Comparison of ENCODE assay signal across 8 cellular contexts in the genomic region with DNA sequence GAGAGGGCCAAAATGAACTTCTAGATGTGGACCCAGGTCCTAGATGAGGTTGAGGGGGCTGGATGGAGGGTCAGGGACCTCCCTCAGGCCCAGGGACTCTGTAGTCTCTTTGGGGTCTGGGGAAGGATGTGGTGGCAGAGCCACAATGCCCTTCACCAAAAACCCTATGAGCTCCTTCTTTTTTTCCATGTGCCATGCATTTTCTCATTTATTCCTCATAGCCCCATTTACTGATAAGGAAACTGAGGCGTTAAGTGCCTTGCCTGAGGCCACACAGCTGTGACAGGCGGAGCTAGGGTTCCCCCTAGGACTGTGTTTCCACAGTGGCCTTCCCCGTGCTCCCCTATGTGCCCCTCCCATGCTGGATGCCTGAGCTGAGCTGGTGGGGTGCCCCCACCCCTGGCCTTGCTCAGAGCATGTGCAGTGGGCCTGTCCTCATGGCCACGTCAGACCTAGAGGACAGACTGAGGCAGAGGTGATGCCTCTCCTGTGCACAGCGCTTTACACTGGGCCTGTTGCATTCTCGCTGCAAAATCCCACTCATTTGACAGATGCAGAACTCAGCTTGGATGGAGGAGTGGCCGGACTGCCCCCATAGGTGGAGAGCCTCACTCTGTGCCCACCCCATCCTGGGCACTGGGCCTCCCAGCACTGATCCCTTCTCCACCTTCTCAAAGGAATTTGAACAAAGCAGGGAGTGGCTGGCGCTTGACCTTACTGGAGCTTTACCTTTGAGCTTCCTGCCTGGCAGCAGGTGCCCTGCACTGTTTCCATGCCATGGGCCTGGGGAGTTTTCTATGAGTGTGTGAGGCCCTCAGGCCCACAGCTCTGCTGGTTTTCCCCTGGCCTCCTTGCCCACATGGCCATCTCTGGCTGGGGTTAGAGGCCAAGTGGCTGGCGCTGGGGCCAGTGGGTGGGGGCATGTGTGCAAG. TPM values are rescaled to one million over a fixed set of nuclear protein-coding genes. Genes with fewer than 3 reads are reported as not detected.
DNase-seq lines count a peak whose midpoint lies in the region; ATAC-seq and TF ChIP-seq lines count a peak whose summit lies in the region.

No MANE protein-coding gene starts in this region.

- H3K9me3 ChIP-seq in Loucy (ENCODE audit: insufficient read depth, low read depth, low read length) (no peaks in the 10 kb centered on the region), muscle layer of colon (ENCODE audit: low read length) (no peaks in the 10 kb centered on the region), vagina (no peaks in the 10 kb centered on the region)

- POLR2A ChIA-PET in BJ (lab: Charles Lee) = interaction anchor here (0.6 to 0.7 kb wide), 2 partner anchors 91 to 1419 kb away, joined by 4 to 6 read pairs; a partner anchor contains a TSS

- no peak for TF ChIP-seq CTCF in BJ (IDR thresholded peaks at IDR 0.05; ENCODE audit: insufficient read depth, low read depth, low read length)
- no peak for TF ChIP-seq CTCF in Loucy (conservative IDR thresholded peaks at IDR 0.05; ENCODE audit: low read length)
- no peak for TF ChIP-seq CTCF in brain microvascular endothelial cell (IDR thresholded peaks at IDR 0.05; ENCODE audit: low read depth, low read length, missing control alignments)
- TF ChIP-seq CTCF in vagina (IDR thresholded peaks at IDR 0.05) = no peak

- H3F3A ChIP-seq in Loucy (ENCODE audit: low read depth) = no peaks in the 10 kb centered on the region

- H4K20me1 ChIP-seq in Loucy (ENCODE audit: insufficient read depth, low read length, poor library complexity, severe bottlenecking) = peaks cover 36% of the 10 kb centered on the region

- no peak for TF ChIP-seq POLR2A in vagina (IDR thresholded peaks at IDR 0.05)

- no peak overlapping the region for H2AFZ ChIP-seq in Loucy (ENCODE audit: low read length)

- in situ Hi-C loops in brain microvascular endothelial cell (cut with HindIII; ENCODE audit: low pct_ligation_motif_present, low sequenced_read_pairs) = no loop called here

- H3K4me3 ChIP-seq in BJ (ENCODE audit: low read depth, low read length) (peak overlapping the region; percentile 79), Loucy (ENCODE audit: low read length, poor library complexity, severe bottlenecking) (peak overlapping the region; percentile 92), brain microvascular endothelial cell (ENCODE audit: low read depth, low read length) (peak overlapping the region; percentile 39), muscle layer of colon (ENCODE audit: low read depth in 1 of 2, low read length in 2 of 2) (peak overlapping the region; percentile 18 to 70), vagina (peak overlapping the region; percentile 85 to 88)

- peak overlapping the region; percentile 83 for H3K27ac ChIP-seq in brain microvascular endothelial cell
- H3K27ac ChIP-seq in muscle layer of colon (ENCODE audit: low read depth, low read length) = peak overlapping the region; percentile 94
- peak overlapping the region; percentile 94 for H3K27ac ChIP-seq in vagina

- H3K79me2 ChIP-seq in Loucy (ENCODE audit: insufficient read depth, low read length) = peaks cover 67% of the 10 kb centered on the region

- no peak for DNase-seq in BJ (ENCODE audit: low read depth)
- DNase-seq in brain microvascular endothelial cell = no peak
- no peak for DNase-seq in vagina (ENCODE audit: extremely low spot score in 2 of 2)
- no peak for DNase-seq in NCI-H2029 (lab: John Stamatoyannopoulos, UW)
- no peak for DNase-seq in pons (ENCODE audit: low spot score)

- CTCF ChIA-PET in BJ (lab: Yijun Ruan, JAX) = interaction anchor here (1.2 to 1.6 kb wide), 4 partner anchors 8 to 168 kb away, joined by 3 to 11 read pairs (median 6); no protein-coding TSS in a partner anchor

- H3K27me3 ChIP-seq in BJ (ENCODE audit: control insufficient read depth, insufficient read depth, low read length) = no peaks in the 10 kb centered on the region
- no peaks in the 10 kb centered on the region for H3K27me3 ChIP-seq in Loucy (ENCODE audit: insufficient read depth, low read length, poor library complexity, severe bottlenecking)
- no peaks in the 10 kb centered on the region for H3K27me3 ChIP-seq in brain microvascular endothelial cell (replicated peaks)
- H3K27me3 ChIP-seq in muscle layer of colon (ENCODE audit: control insufficient read depth in 1 of 2, insufficient read depth in 2 of 2, low read length in 2 of 2) = no peaks in the 10 kb centered on the region
- no peaks in the 10 kb centered on the region for H3K27me3 ChIP-seq in vagina

- no peak for ATAC-seq in HG02885 (IDR thresholded peaks at IDR 0.05; ENCODE audit: poor library complexity, unreplicated experiment)

- H3K9me2 ChIP-seq in Loucy (replicated peaks; ENCODE audit: low read depth, low read length) = no peaks in the 10 kb centered on the region

- intact Hi-C loops in vagina (cut with DNase I) = loop anchor here (10.0 kb wide), 1 partner anchor 162 kb away; a partner anchor contains a TSS

- H3K9ac ChIP-seq in Loucy (ENCODE audit: low read depth, low read length, poor library complexity, severe bottlenecking) (peak overlapping the region; percentile 91), muscle layer of colon (ENCODE audit: low read length) (peak overlapping the region; percentile 62)

- peaks cover 44% of the 10 kb centered on the region for H3K4me1 ChIP-seq in Loucy (ENCODE audit: insufficient read depth, low read length, poor library complexity, severe bottlenecking)
- H3K4me1 ChIP-seq in muscle layer of colon (ENCODE audit: insufficient read depth, low read length) = peaks cover 63% of the 10 kb centered on the region
- peaks cover 75% of the 10 kb centered on the region for H3K4me1 ChIP-seq in vagina

- H3K36me3 ChIP-seq in BJ (ENCODE audit: control insufficient read depth, insufficient read depth, low read length) (peaks cover 2% of the 10 kb centered on the region), Loucy (ENCODE audit: insufficient read depth, low read length) (no peaks in the 10 kb centered on the region; the same call in 1 of the 2 replicates), brain microvascular endothelial cell (replicated peaks) (no peaks in the 10 kb centered on the region), muscle layer of colon (ENCODE audit: insufficient read depth, low read length) (no peaks in the 10 kb centered on the region), vagina (no peaks in the 10 kb centered on the region)

- H3K4me2 ChIP-seq in Loucy (ENCODE audit: low read depth, low read length, poor library complexity, severe bottlenecking) = peak overlapping the region; percentile 96

RNA-seq across cellular contexts. Expression of a gene that starts 2.5 kb away (rescaled TPM):
- 22.9 and 41.8 TPM in 2 replicates for polyA plus RNA-seq in BJ (2011; rRNA removed)
- polyA minus RNA-seq in BJ (2011; rRNA and poly(A)+ RNA removed) = 38.5 and 58.0 TPM in 2 replicates
- total RNA-seq in vagina = 21.6 TPM

RNA-seq across cellular contexts. Expression of a gene that starts 33.8 kb away (rescaled TPM):
- 7.9 and 13.3 TPM in 2 replicates for polyA plus RNA-seq in BJ (2011; rRNA removed)
- 9.0 and 9.1 TPM in 2 replicates for polyA minus RNA-seq in BJ (2011; rRNA and poly(A)+ RNA removed)
- total RNA-seq in vagina = 4.2 TPM

Comparison
In these comparisons a context has a peak if more than half of its experiments do, and no peak if none do; other contexts are left out.
1. H3K4me3 ChIP-seq: peak in every context shown above with its lines; median percentile 92 in Loucy; 86 in vagina; 79 in BJ; 44 in muscle layer of colon; 39 in brain microvascular endothelial cell.